In the genomic region with DNA sequence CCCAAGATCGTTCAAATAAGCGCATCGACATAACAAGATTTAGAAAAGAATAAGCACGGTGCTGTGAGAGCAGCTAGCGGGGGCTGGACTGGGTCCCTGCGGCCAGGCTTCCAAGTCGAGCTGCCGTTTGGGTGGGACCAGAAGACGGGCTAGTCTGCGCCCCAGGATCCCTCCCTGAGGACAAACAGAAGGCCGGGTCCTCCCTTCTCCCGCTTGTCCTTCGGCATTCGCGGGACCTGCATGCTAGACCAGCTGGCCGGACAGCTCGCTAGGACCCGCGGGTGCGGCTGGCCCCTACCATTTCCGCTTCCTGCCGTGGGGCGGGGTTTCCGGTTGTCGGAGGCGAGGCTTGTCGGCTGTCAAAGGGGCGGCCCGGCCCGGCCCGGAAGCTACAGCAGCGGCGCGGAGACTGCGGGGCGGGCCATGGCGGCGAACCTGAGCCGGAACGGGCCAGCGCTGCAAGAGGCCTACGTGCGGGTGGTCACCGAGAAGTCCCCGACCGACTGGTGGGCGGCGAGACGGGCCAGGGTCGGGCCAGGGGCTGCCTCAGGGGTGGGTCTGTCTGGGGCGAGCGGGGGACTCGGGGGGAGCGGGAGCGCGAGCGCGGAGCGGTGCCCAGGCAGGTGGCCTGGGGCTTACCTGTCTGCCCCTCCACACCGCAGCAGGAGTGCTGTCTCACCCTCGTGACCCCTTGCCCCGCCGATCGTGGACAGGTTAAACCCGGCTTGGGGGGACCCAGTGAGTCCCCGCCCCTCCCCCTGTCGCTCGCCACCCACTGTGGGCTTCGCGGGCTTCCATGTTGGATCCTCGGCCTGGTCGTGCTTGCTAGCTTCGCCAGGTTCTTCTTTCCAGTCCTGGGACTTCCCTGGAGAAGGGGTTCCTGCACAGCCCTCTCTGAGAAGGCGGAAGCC, we compare ENCODE assay signal across 8 cellular contexts. TPM values are rescaled to one million over a fixed set of nuclear protein-coding genes. Genes with fewer than 3 reads are reported as not detected.
DNase-seq lines count a peak whose midpoint lies in the region; TF ChIP-seq lines count a peak whose summit lies in the region.

A gene (plus strand): TSS at position 388 of the 911 bp plus-strand sequence. CDS start 36 bp downstream, at position 424.

- no peaks in the 10 kb centered on the region for H3K27me3 ChIP-seq in SJSA1 (replicated peaks)
- H3K27me3 ChIP-seq in neutrophil, result no peaks in the 10 kb centered on the region

- H3K4me1 ChIP-seq in SJSA1 (replicated peaks), result peaks cover 17% of the 10 kb centered on the region
- H3K4me1 ChIP-seq in neutrophil (ENCODE audit: control insufficient read depth in 1 of 2, insufficient read depth in 1 of 2, low read depth in 1 of 2, low read length in 1 of 2), result peaks cover 62 to 74% of the 10 kb centered on the region in 2 experiments

- H3K4me3 ChIP-seq in SJSA1 (peak within 1 kb of the TSS; percentile 69), neutrophil (ENCODE audit: low read depth in 1 of 2, low read length in 1 of 2) (peak within 1 kb of the TSS; percentile 73 to 85)

- H3K36me3 ChIP-seq in SJSA1, result peaks cover 38% of the 10 kb centered on the region
- peaks cover 12% of the 10 kb centered on the region for H3K36me3 ChIP-seq in neutrophil

- DNase-seq in ELF-1 (ENCODE audit: low read depth, low spot score), result peak; percentile 92
- peak; percentile 84 for DNase-seq in GOT3 (lab: John Stamatoyannopoulos, UW)
- peak; percentile 95 for DNase-seq in LoVo (ENCODE audit: low spot score)
- peak; percentile 76 to 95 for DNase-seq in SJSA1 (ENCODE audit: low read depth in 1 of 2, low spot score in 2 of 2)
- DNase-seq in activated naive CD4-positive, alpha-beta T cell treated with Interleukin-2 at 50 U/mL for 16 hours, result peak; percentile 95
- peak; percentile 82 for DNase-seq in foreskin melanocyte

- H3K9me3 ChIP-seq in SJSA1 (replicated peaks) (no peaks in the 10 kb centered on the region), neutrophil (no peaks in the 10 kb centered on the region)

- peak; percentile 41 for TF ChIP-seq CTCF in neutrophil (IDR thresholded peaks at IDR 0.05)
- TF ChIP-seq CTCF in subcutaneous adipose tissue (IDR thresholded peaks at IDR 0.05; ENCODE audit: low read depth), result no peak

- H3K27ac ChIP-seq in SJSA1 (peak within 1 kb of the TSS; percentile 35), neutrophil (peak within 1 kb of the TSS; percentile 99)

RNA-seq across cellular contexts. Expression of the gene that starts here (rescaled TPM):
- 171 and 183 TPM in 2 replicates for total RNA-seq in SJSA1 (2014; rRNA removed; shearing (Covaris generic))
- 100 to 1,000 TPM in 2 of 4 donors, 10 to 100 TPM in 2; 62.3 to 133 (median 103) TPM for total RNA-seq in subcutaneous adipose tissue

Comparison
In these comparisons a context has a peak if more than half of its experiments do, and no peak if none do; other contexts are left out.
1. Peak in every context shown above with its lines: DNase-seq, H3K4me3 ChIP-seq and H3K27ac ChIP-seq.